In genomic region chr3:50319872-50320625, GRCh38 we compare ENCODE assay signal across 9 cellular contexts. TPM values are rescaled to one million over a fixed set of nuclear protein-coding genes. Genes with fewer than 3 reads are reported as not detected.
DNase-seq lines count a peak whose midpoint lies in the region; ATAC-seq and TF ChIP-seq lines count a peak whose summit lies in the region.
"Had no signal": no experiment of that assay in that cellular context is flagged by ENCODE, and none has a peak within 500 bp of the region (broad histone marks: within the 10 kb centered on the region; RNA-seq: fewer than 3 reads in every experiment).

No MANE protein-coding gene starts in this region.

- peaks cover 0 to 52% (median 44%) of the 10 kb centered on the region in 9 donors for H3K36me3 ChIP-seq in heart left ventricle

- no peaks in the 10 kb centered on the region for H3K27me3 ChIP-seq in heart left ventricle
- no peaks in the 10 kb centered on the region for H3K27me3 ChIP-seq in mononuclear cell (ENCODE audit: insufficient read depth, low read length)

- peak overlapping the region; percentile 62 to 97 (median 88) for H3K4me3 ChIP-seq in heart left ventricle
- peak overlapping the region; percentile 73 for H3K4me3 ChIP-seq in mononuclear cell (ENCODE audit: low read length)

- H3K9me3 ChIP-seq in heart left ventricle (no peaks in the 10 kb centered on the region), mononuclear cell (ENCODE audit: low read depth, low read length) (no peaks in the 10 kb centered on the region)

- intact Hi-C loops in heart left ventricle (cut with DNase I) (loop anchor here in 9 of 10 donors (2.0 to 10.0 kb wide), 7 partner anchors 15 to 128 kb away; partner anchors contain the start of genes GNAI2 (in 3 of the 9), HYAL1 (in 2 of the 9), LSMEM2 (in 2 of the 9) and GNAT1 (in 1 of the 9)), cardiac septum (cut with DNase I) (loop anchor here (5.0 kb wide), 2 partner anchors 83 to 128 kb away; partner anchors contain the start of genes GNAI2 and GNAT1)

- H3K27ac ChIP-seq in heart left ventricle: peak overlapping the region; percentile 93 to 99 (median 98)

- no peak for ATAC-seq in heart left ventricle
- no peak for ATAC-seq in HG02840 (IDR thresholded peaks at IDR 0.05; ENCODE audit: low FRiP score, unreplicated experiment)
- ATAC-seq in omental fat pad (ENCODE audit: low FRiP score): no peak

- TF ChIP-seq CTCF in heart left ventricle (IDR thresholded peaks at IDR 0.05) (peak in 1 of 12 donors; percentile 4), omental fat pad (IDR thresholded peaks at IDR 0.05) (no peak)

- 62 to 68% (median 67%) methylated on average over 15 to 30 of the region's 30 CpGs for WGBS in heart left ventricle, 4 donors

- TF ChIP-seq POLR2A in heart left ventricle (IDR thresholded peaks at IDR 0.05): no peak

- peaks cover 5 to 79% (median 61%) of the 10 kb centered on the region in 12 donors for H3K4me1 ChIP-seq in heart left ventricle
- peaks cover 79% of the 10 kb centered on the region for H3K4me1 ChIP-seq in mononuclear cell (ENCODE audit: insufficient read depth, low read length)

- DNase-seq in heart left ventricle (peak in 3 of 5 donors; percentile 14 to 49 (median 25)), cardiac septum (ENCODE audit: low spot score) (no peak), cerebellar cortex (ENCODE audit: low spot score) (peak; percentile 34), omental fat pad (ENCODE audit: low spot score) (no peak), anterior cingulate cortex (lab: John Stamatoyannopoulos, UW) (no peak), ACHN (no peak)
- DNase-seq: GDM1 had no signal

- in situ Hi-C loops in ACHN (cut with HindIII; ENCODE audit: low pct_ligation_motif_present, low pct_unique_long_range_greater_than_20kb, low sequenced_read_pairs): no loop called here

RNA-seq across cellular contexts. Expression of gene HYAL2, which starts 2.5 kb away (rescaled TPM):
- total RNA-seq in heart left ventricle: 100 to 1,000 TPM in 2 of 9 donors, 10 to 100 TPM in 7; 24.0 to 234 (median 48.5) TPM
- polyA plus RNA-seq in heart left ventricle: 100 to 1,000 TPM in 1 of 2 donors, 10 to 100 TPM in 1; 52.2 to 119 TPM
- 42.0 TPM for total RNA-seq in cardiac septum
- total RNA-seq in mononuclear cell: 4.2 TPM
- 100 to 1,000 TPM; 106 to 348 (median 175) TPM for total RNA-seq in omental fat pad

RNA-seq across cellular contexts. Expression of gene TUSC2, which starts 8.0 kb away (rescaled TPM):
- 10 to 100 TPM; 24.5 to 34.9 (median 29.0) TPM for total RNA-seq in heart left ventricle
- polyA plus RNA-seq in heart left ventricle: 10 to 100 TPM; 27.6 to 68.1 TPM
- total RNA-seq in cardiac septum: 24.5 TPM
- total RNA-seq in mononuclear cell: 15.3 TPM
- total RNA-seq in omental fat pad: 10 to 100 TPM; 13.7 to 28.8 (median 22.8) TPM

RNA-seq across cellular contexts. Expression of gene HYAL1, which starts 16.7 kb away (rescaled TPM):
- total RNA-seq in heart left ventricle: 10 to 100 TPM; 36.9 to 99.7 (median 57.8) TPM
- polyA plus RNA-seq in heart left ventricle: 10 to 100 TPM; 37.6 to 60.7 TPM
- 51.6 TPM for total RNA-seq in cardiac septum
- total RNA-seq in mononuclear cell: not detected
- 10 to 100 TPM in 3 of 4 donors, 1 to 10 TPM in 1; 6.8 to 32.3 (median 14.6) TPM for total RNA-seq in omental fat pad

RNA-seq across cellular contexts. Expression of gene RASSF1, which starts 20.6 kb away (rescaled TPM):
- total RNA-seq in heart left ventricle (10 to 100 TPM in 7 of 9 donors, 1 to 10 TPM in 2; 7.9 to 25.5 (median 11.4) TPM), cardiac septum (11.0 TPM), mononuclear cell (44.8 TPM), omental fat pad (10 to 100 TPM; 42.1 to 82.0 (median 53.3) TPM)
- 10 to 100 TPM; 14.2 to 58.6 TPM for polyA plus RNA-seq in heart left ventricle

RNA-seq across cellular contexts. Expression of gene HYAL3, which starts 20.8 kb away (rescaled TPM):
- total RNA-seq in heart left ventricle: 1 to 10 TPM; 1.0 to 3.2 (median 1.6) TPM
- polyA plus RNA-seq in heart left ventricle: 1 to 10 TPM; 2.1 to 3.1 TPM
- total RNA-seq in cardiac septum: 1.3 TPM
- 2.0 TPM for total RNA-seq in mononuclear cell
- total RNA-seq in omental fat pad: 1 to 10 TPM; 1.9 to 6.2 (median 4.0) TPM

Comparison
In these comparisons a context has a peak if more than half of its experiments do, and no peak if none do; other contexts are left out.
1. DNase-seq: peak in heart left ventricle (3 of 5) and cerebellar cortex (single experiment); none in cardiac septum (single experiment), omental fat pad (single experiment), anterior cingulate cortex (0 of 58) and ACHN (single experiment).